In genomic region chr17:80586464-80587228, GRCh38 we compare ENCODE assay signal across 1 cellular context.
TF ChIP-seq lines count a peak whose summit lies in the region.

No MANE protein-coding gene starts in this region.

TF ChIP-seq in K562, 482 proteins besides CTCF, POLR2A, EP300 and RAD21 (continued from another document):
- TF ChIP-seq ZNF318 (IDR thresholded peaks at IDR 0.05; ENCODE audit: borderline replicate concordance in 1 of 2, low read depth in 1 of 2) = no peak
- no peak for TF ChIP-seq MEF2D (tag; conservative IDR thresholded peaks at IDR 0.05; ENCODE audit: low read depth)
- TF ChIP-seq POLR2G (IDR thresholded peaks at IDR 0.05; ENCODE audit: low read depth, low read length) = 0 out of 2 replicates have a peak, but pooled peaks have one; percentile 8
- TF ChIP-seq CBX2 (IDR thresholded peaks at IDR 0.05; ENCODE audit: insufficient read depth, low read length, poor library complexity, severe bottlenecking) = no peak
